8 cellular contexts compared by ENCODE assay signal in the genomic region with DNA sequence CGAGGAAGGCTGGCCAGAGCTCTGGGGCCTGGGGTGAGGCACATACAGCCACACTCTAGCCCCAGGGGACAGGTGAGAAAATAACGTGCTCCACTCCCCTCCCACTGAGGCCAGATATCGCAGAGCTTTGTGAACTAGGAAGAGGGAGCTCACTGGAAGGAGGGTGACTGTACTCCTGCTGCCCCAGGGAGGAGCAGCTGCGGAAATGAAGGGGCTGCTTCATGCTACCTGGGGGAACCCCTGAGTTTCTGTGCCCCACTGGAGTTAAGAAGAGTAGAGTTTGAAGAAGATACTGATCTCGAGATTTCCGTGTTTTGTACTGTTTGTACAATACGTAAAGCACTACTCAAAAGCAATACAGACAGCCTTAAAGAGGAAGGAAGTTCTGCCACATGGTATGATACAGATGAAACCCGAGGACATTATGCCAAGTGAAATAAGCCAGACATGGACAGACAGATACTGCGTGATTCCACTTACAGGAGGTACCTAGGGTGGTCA. TPM values are rescaled to one million over a fixed set of nuclear protein-coding genes. Genes with fewer than 3 reads are reported as not detected.
DNase-seq lines count a peak whose midpoint lies in the region; ATAC-seq and TF ChIP-seq lines count a peak whose summit lies in the region.

No MANE protein-coding gene starts in this region.

- H3K18ac ChIP-seq in H9 (ENCODE audit: insufficient read length, low read depth, low read length), result peak overlapping the region; percentile 34

- no peak overlapping the region; the same call in 1 of the 2 replicates for H2BK15ac ChIP-seq in H9 (ENCODE audit: low read depth, low read length)

- no peak overlapping the region for H2AK5ac ChIP-seq in H9 (ENCODE audit: insufficient read length, low read length)

- H3K79me1 ChIP-seq in H9 (ENCODE audit: insufficient read depth, low read depth, low read length, poor library complexity, severe bottlenecking), result no peaks in the 10 kb centered on the region

- H2BK20ac ChIP-seq in H9 (ENCODE audit: low read depth, low read length, poor library complexity, severe bottlenecking), result no peak overlapping the region

- H3K9me3 Mint-ChIP-seq in H9, result no peaks in the 10 kb centered on the region; a peak in 1 of 5 replicates
- peaks cover 5% of the 10 kb centered on the region for H3K9me3 Mint-ChIP-seq in central memory CD8-positive, alpha-beta T cell

- no peaks in the 10 kb centered on the region; the same call in 1 of the 2 replicates for H3K4me1 ChIP-seq in H9 (ENCODE audit: insufficient read depth, low read length)
- no peaks in the 10 kb centered on the region for H3K4me1 ChIP-seq in ascending aorta

- no peaks in the 10 kb centered on the region for H3K36me3 ChIP-seq in ascending aorta

- no peak overlapping the region for H2BK12ac ChIP-seq in H9 (ENCODE audit: insufficient read length, low read depth, low read length)

- TF ChIP-seq CTCF in H9 (conservative IDR thresholded peaks at IDR 0.05) (no peak), ascending aorta (IDR thresholded peaks at IDR 0.05) (no peak)

- peaks cover 3% of the 10 kb centered on the region for H3K23me2 ChIP-seq in H9 (ENCODE audit: insufficient read length, low read depth, low read length, poor library complexity, severe bottlenecking)

- H3K9me3 ChIP-seq in H9 (ENCODE audit: control insufficient read depth, low read depth, low read length) (no peaks in the 10 kb centered on the region), T-helper 17 cell (ENCODE audit: control insufficient read depth, low read length, poor library complexity, severe bottlenecking) (no peaks in the 10 kb centered on the region), ascending aorta (no peaks in the 10 kb centered on the region)

- H3K4me1 Mint-ChIP-seq in H9 (peaks cover 29 to 30% of the 10 kb centered on the region in 2 experiments), T-helper 17 cell (peaks cover 40% of the 10 kb centered on the region)
- peaks cover 30% of the 10 kb centered on the region for H3K4me1 Mint-ChIP-seq in central memory CD8-positive, alpha-beta T cell

- H3K36me3 Mint-ChIP-seq in H9 (ENCODE audit: insufficient read depth in 1 of 3, low read depth in 3 of 3) (peaks cover 2 to 12% (median 8%) of the 10 kb centered on the region in 3 experiments; a peak in 6 of 7 replicates), T-helper 17 cell (ENCODE audit: low read depth) (peaks cover 2% of the 10 kb centered on the region)
- H3K36me3 Mint-ChIP-seq in central memory CD8-positive, alpha-beta T cell (ENCODE audit: insufficient read depth), result peaks cover 32% of the 10 kb centered on the region

- H3K27me3 ChIP-seq in H9 (ENCODE audit: insufficient read depth, low read length) (no peaks in the 10 kb centered on the region), ascending aorta (no peaks in the 10 kb centered on the region)

- H4K8ac ChIP-seq in H9 (replicated peaks; ENCODE audit: insufficient read length, low read depth, low read length), result no peak overlapping the region

- H3K14ac ChIP-seq in H9 (ENCODE audit: insufficient read depth, low read length), result peak overlapping the region; percentile 45; the same call in 1 of the 2 replicates

- no peak for DNase-seq in H9
- peak; percentile 45 to 70 (median 58) for DNase-seq in T-helper 17 cell
- DNase-seq in central memory CD8-positive, alpha-beta T cell (ENCODE audit: low spot score in 2 of 2), result peak; percentile 47 to 64
- peak; percentile 32 for DNase-seq in stimulated activated CD4-positive, alpha-beta T cell treated with anti-CD3 and anti-CD28 coated beads, Interleukin-2, amount 100 ng/mL, for 4 hours (ENCODE audit: low read depth)
- no peak for DNase-seq in ascending aorta (ENCODE audit: low spot score in 2 of 2)
- DNase-seq in GOT3 (lab: John Stamatoyannopoulos, UW), result no peak

- H2BK5ac ChIP-seq in H9 (ENCODE audit: insufficient read length, low read length), result no peak overlapping the region

- H3K27ac Mint-ChIP-seq in H9, result peak overlapping the region; percentile 1 to 64 (median 45); a peak in 5 of 7 replicates
- no peak overlapping the region for H3K27ac Mint-ChIP-seq in T-helper 17 cell
- H3K27ac Mint-ChIP-seq in central memory CD8-positive, alpha-beta T cell (ENCODE audit: low read depth), result no peak overlapping the region

- peak; percentile 76 for ATAC-seq in T-helper 17 cell
- peak; percentile 71 for ATAC-seq in central memory CD8-positive, alpha-beta T cell (replicated peaks; ENCODE audit: extremely low read depth, poor library complexity, severe bottlenecking)
- no peak for ATAC-seq in HG02571 (IDR thresholded peaks at IDR 0.05; ENCODE audit: unreplicated experiment)
- ATAC-seq in HG03097 (IDR thresholded peaks at IDR 0.05; ENCODE audit: low FRiP score, unreplicated experiment), result no peak

- H3K4me3 Mint-ChIP-seq in H9 (no peak overlapping the region; a peak in 1 of 5 replicates), T-helper 17 cell (peak overlapping the region; percentile 81)
- H3K4me3 Mint-ChIP-seq in central memory CD8-positive, alpha-beta T cell, result peak overlapping the region; percentile 77

- H3K56ac ChIP-seq in H9 (ENCODE audit: insufficient read length, low read depth, low read length), result no peak overlapping the region

- intact Hi-C loops in ascending aorta (cut with DNase I), result no loop called here

- no peak overlapping the region for H3T11ph ChIP-seq in H9 (ENCODE audit: low read length)

- H4K20me1 ChIP-seq in H9 (ENCODE audit: control insufficient read depth, insufficient read depth, insufficient read length), result no peaks in the 10 kb centered on the region

- no peaks in the 10 kb centered on the region for H3K79me2 ChIP-seq in H9 (ENCODE audit: insufficient read depth, low read length)

- H3K9ac ChIP-seq in H9 (ENCODE audit: extremely low read depth, insufficient read length, low read length), result no peak overlapping the region

- H2AFZ ChIP-seq in H9 (ENCODE audit: low read length), result no peak overlapping the region

- H3K4me2 ChIP-seq in H9 (ENCODE audit: insufficient read depth, insufficient read length, low read length), result no peak overlapping the region

- no peaks in the 10 kb centered on the region; the same call in 1 of the 2 replicates for H3K27me3 Mint-ChIP-seq in H9 (ENCODE audit: low read depth)
- no peaks in the 10 kb centered on the region for H3K27me3 Mint-ChIP-seq in T-helper 17 cell
- H3K27me3 Mint-ChIP-seq in central memory CD8-positive, alpha-beta T cell, result no peaks in the 10 kb centered on the region

- no peak overlapping the region for H4K5ac ChIP-seq in H9 (ENCODE audit: insufficient read length, low read depth, low read length)

- no CpG with 5 or more reads among the region's 9 CpGs for WGBS in H9 (ENCODE audit: extremely low coverage, insufficient read length, low lambda C conversion rate)

- H2BK120ac ChIP-seq in H9 (ENCODE audit: low read depth, low read length, poor library complexity, severe bottlenecking), result no peak overlapping the region

- no peak overlapping the region for H3K27ac ChIP-seq in H9 (ENCODE audit: insufficient read length, low read depth, low read length)
- H3K27ac ChIP-seq in ascending aorta, result peak overlapping the region in 1 of 2 donors; percentile 30

- H3K4me3 ChIP-seq in ascending aorta, result no peak overlapping the region

- no peak overlapping the region for H3K4ac ChIP-seq in H9 (ENCODE audit: low read depth, low read length)

- no peak overlapping the region for H4K91ac ChIP-seq in H9 (ENCODE audit: insufficient read length, low read depth, low read length)

- peak overlapping the region; percentile 92 for H3K23ac ChIP-seq in H9 (ENCODE audit: insufficient read length, low read depth, low read length)

RNA-seq across cellular contexts. Expression of a gene that starts 44.6 kb away (rescaled TPM):
- total RNA-seq in H9 (2021) (42.7 and 43.5 TPM in 2 replicates), T-helper 17 cell (10 to 100 TPM; 97.2 to 99.3 TPM), ascending aorta (12.7 TPM)

Comparison
In these comparisons a context has a peak if more than half of its experiments do, and no peak if none do; other contexts are left out.
1. DNase-seq: peak in T-helper 17 cell (3 of 3), central memory CD8-positive, alpha-beta T cell (2 of 2) and stimulated activated CD4-positive, alpha-beta T cell treated with anti-CD3 and anti-CD28 coated beads, Interleukin-2, amount 100 ng/mL, for 4 hours (single experiment); none in H9 (single experiment), ascending aorta (0 of 2) and GOT3 (single experiment).
2. H3K27ac Mint-ChIP-seq: peak in H9 (3 of 3); none in T-helper 17 cell (single experiment) and central memory CD8-positive, alpha-beta T cell (single experiment).
3. H3K4me3 Mint-ChIP-seq: peak in T-helper 17 cell (single experiment) and central memory CD8-positive, alpha-beta T cell (single experiment); none in H9 (0 of 2).
4. ATAC-seq: peak in T-helper 17 cell (single experiment) and central memory CD8-positive, alpha-beta T cell (single experiment); none in HG02571 (single experiment) and HG03097 (single experiment).